15 cellular contexts compared by ENCODE assay signal in genomic region chr2:66851449-66851872, GRCh38.
DNase-seq lines count a peak whose midpoint lies in the region; ATAC-seq and TF ChIP-seq lines count a peak whose summit lies in the region.
"Had no signal": no experiment of that assay in that cellular context is flagged by ENCODE, and none has a peak within 500 bp of the region (broad histone marks: within the 10 kb centered on the region; RNA-seq: fewer than 3 reads in every experiment).

No MANE protein-coding gene starts in this region.

- H3K4me1 Mint-ChIP-seq in activated naive CD8-positive, alpha-beta T cell treated with anti-CD3 and anti-CD28 coated beads, Interleukin-2, amount 50 U/mL, for 24 hours = no peaks in the 10 kb centered on the region
- H3K4me1 Mint-ChIP-seq: activated naive CD8-positive, alpha-beta T cell treated with anti-CD3 and anti-CD28 coated beads for 36 hours; stimulated activated effector memory CD8-positive, alpha-beta T cell treated with anti-CD3 and anti-CD28 coated beads, Interleukin-12 subunit alpha, Interleukin-12 subunit beta, amount 100 ng/mL, for 72 hours had no signal

- DNase-seq in ELR (ENCODE audit: low read depth) (peak; percentile 82), amniotic epithelial cell (ENCODE audit: low read depth) (peak; percentile 97), foreskin fibroblast (peak; percentile 89 to 92), stromal cell of bone marrow (ENCODE audit: low read depth) (peak; percentile 88), NCI-H1105 treated with DMSO at 0.1 percent for 48 hours (lab: John Stamatoyannopoulos, UW) (no peak), NCI-H146 (lab: John Stamatoyannopoulos, UW) (no peak)
- DNase-seq in activated naive CD8-positive, alpha-beta T cell treated with anti-CD3 and anti-CD28 coated beads, Interleukin-2, amount 50 U/mL, for 24 hours = no peak
- DNase-seq: activated naive CD8-positive, alpha-beta T cell treated with anti-CD3 and anti-CD28 coated beads for 36 hours; NCI-H1092; NCI-H446 treated with DMSO at 0.1 percent for 48 hours; stimulated activated CD4-positive, alpha-beta T cell treated with anti-CD3 and anti-CD28 coated beads, Interleukin-4, amount 100 ng/mL, for 1 hour had no signal

- H3K4me3 ChIP-seq in foreskin fibroblast (ENCODE audit: low read depth in 1 of 2, low read length in 2 of 2) = no peak overlapping the region

- no peaks in the 10 kb centered on the region for H3K36me3 Mint-ChIP-seq in activated naive CD8-positive, alpha-beta T cell treated with anti-CD3 and anti-CD28 coated beads, Interleukin-2, amount 50 U/mL, for 24 hours (ENCODE audit: low read depth)
- H3K36me3 Mint-ChIP-seq: activated naive CD8-positive, alpha-beta T cell treated with anti-CD3 and anti-CD28 coated beads for 36 hours; stimulated activated effector memory CD8-positive, alpha-beta T cell treated with anti-CD3 and anti-CD28 coated beads, Interleukin-12 subunit alpha, Interleukin-12 subunit beta, amount 100 ng/mL, for 72 hours had no signal

- H3K9me3 Mint-ChIP-seq in activated naive CD8-positive, alpha-beta T cell treated with anti-CD3 and anti-CD28 coated beads, Interleukin-2, amount 50 U/mL, for 24 hours = peaks cover 5% of the 10 kb centered on the region
- H3K9me3 Mint-ChIP-seq: activated naive CD8-positive, alpha-beta T cell treated with anti-CD3 and anti-CD28 coated beads for 36 hours; dendritic cell treated with granulocyte-macrophage colony-stimulating factor and Interleukin-4, amounts not matched to agents 40 ng/mL and 50 ng/mL, for 4 days had no signal

- no peak overlapping the region for H3K27ac Mint-ChIP-seq in activated naive CD8-positive, alpha-beta T cell treated with anti-CD3 and anti-CD28 coated beads, Interleukin-2, amount 50 U/mL, for 24 hours
- H3K27ac Mint-ChIP-seq: activated naive CD8-positive, alpha-beta T cell treated with anti-CD3 and anti-CD28 coated beads for 36 hours; dendritic cell treated with granulocyte-macrophage colony-stimulating factor and Interleukin-4, amounts not matched to agents 40 ng/mL and 50 ng/mL, for 4 days; stimulated activated effector memory CD8-positive, alpha-beta T cell treated with anti-CD3 and anti-CD28 coated beads, Interleukin-12 subunit alpha, Interleukin-12 subunit beta, amount 100 ng/mL, for 72 hours had no signal

- no peak overlapping the region for H3K4me3 Mint-ChIP-seq in activated naive CD8-positive, alpha-beta T cell treated with anti-CD3 and anti-CD28 coated beads, Interleukin-2, amount 50 U/mL, for 24 hours
- H3K4me3 Mint-ChIP-seq: activated naive CD8-positive, alpha-beta T cell treated with anti-CD3 and anti-CD28 coated beads for 36 hours; dendritic cell treated with granulocyte-macrophage colony-stimulating factor and Interleukin-4, amounts not matched to agents 40 ng/mL and 50 ng/mL, for 4 days; stimulated activated effector memory CD8-positive, alpha-beta T cell treated with anti-CD3 and anti-CD28 coated beads, Interleukin-12 subunit alpha, Interleukin-12 subunit beta, amount 100 ng/mL, for 72 hours had no signal

- no peak for ATAC-seq in activated naive CD8-positive, alpha-beta T cell treated with anti-CD3 and anti-CD28 coated beads, Interleukin-2, amount 50 U/mL, for 24 hours
- ATAC-seq: activated CD4-positive, CD25-positive, alpha-beta regulatory T cell treated with anti-CD3 and anti-CD28 coated beads, Interleukin-2, amount 50 U/mL, for 24 hours; Panc1; stimulated activated effector memory CD8-positive, alpha-beta T cell treated with anti-CD3 and anti-CD28 coated beads, Interleukin-12 subunit alpha, Interleukin-12 subunit beta, amount 100 ng/mL, for 72 hours had no signal

- TF ChIP-seq CTCF in foreskin fibroblast (IDR thresholded peaks at IDR 0.05; ENCODE audit: low read depth, low read length) = no peak

- no peaks in the 10 kb centered on the region for H3K27me3 Mint-ChIP-seq in activated naive CD8-positive, alpha-beta T cell treated with anti-CD3 and anti-CD28 coated beads, Interleukin-2, amount 50 U/mL, for 24 hours
- H3K27me3 Mint-ChIP-seq: activated naive CD8-positive, alpha-beta T cell treated with anti-CD3 and anti-CD28 coated beads for 36 hours; dendritic cell treated with granulocyte-macrophage colony-stimulating factor and Interleukin-4, amounts not matched to agents 40 ng/mL and 50 ng/mL, for 4 days had no signal

Comparison
In these comparisons a context has a peak if more than half of its experiments do, and no peak if none do; other contexts are left out.
1. DNase-seq: peak in ELR (single experiment), amniotic epithelial cell (single experiment), foreskin fibroblast (2 of 2) and stromal cell of bone marrow (single experiment); none in NCI-H1105 treated with DMSO at 0.1 percent for 48 hours (single experiment), activated naive CD8-positive, alpha-beta T cell treated with anti-CD3 and anti-CD28 coated beads, Interleukin-2, amount 50 U/mL, for 24 hours (single experiment) and NCI-H146 (single experiment).